In the genomic region with DNA sequence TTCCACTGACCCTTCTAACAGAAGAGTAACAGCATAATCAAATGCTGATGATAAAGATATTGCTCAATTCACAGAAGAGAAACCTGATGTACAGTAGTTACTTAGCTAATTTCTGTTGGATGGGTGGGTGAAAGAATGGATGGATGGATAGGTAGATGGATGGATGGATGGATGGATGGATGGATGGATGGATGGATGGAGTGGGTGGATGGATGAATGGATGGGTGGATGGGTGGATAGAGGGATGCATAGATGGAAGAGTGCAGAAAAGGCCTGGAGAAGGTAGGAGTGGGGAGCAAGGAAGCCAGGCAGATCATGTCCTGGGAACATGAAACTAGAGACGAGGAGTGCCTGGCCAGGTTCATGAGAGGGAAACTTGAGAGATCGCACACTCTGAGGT, we compare ENCODE assay signal across 8 cellular contexts.
"Had no signal": no experiment of that assay in that cellular context is flagged by ENCODE, and none has a peak within 500 bp of the region (broad histone marks: within the 10 kb centered on the region; RNA-seq: fewer than 3 reads in every experiment).

No MANE protein-coding gene starts in this region.

- DNase-seq: GM23248, GOT3, H9, HCEC 1CT, HFFc6, KBM-7 had no signal

- H3K4me3 Mint-ChIP-seq: H9, HFFc6, IgD-negative memory B cell had no signal

- H3K27me3 Mint-ChIP-seq: IgD-negative memory B cell had no signal

- H3K27ac ChIP-seq: GM23248, KMS-11 had no signal

- H3K4me3 ChIP-seq: GM23248 had no signal

- H3K36me3 Mint-ChIP-seq: IgD-negative memory B cell had no signal

- H3K27ac Mint-ChIP-seq: H9, HFFc6, IgD-negative memory B cell had no signal

- H3K4me1 Mint-ChIP-seq: IgD-negative memory B cell had no signal
